11 cellular contexts compared by ENCODE assay signal in the genomic region with DNA sequence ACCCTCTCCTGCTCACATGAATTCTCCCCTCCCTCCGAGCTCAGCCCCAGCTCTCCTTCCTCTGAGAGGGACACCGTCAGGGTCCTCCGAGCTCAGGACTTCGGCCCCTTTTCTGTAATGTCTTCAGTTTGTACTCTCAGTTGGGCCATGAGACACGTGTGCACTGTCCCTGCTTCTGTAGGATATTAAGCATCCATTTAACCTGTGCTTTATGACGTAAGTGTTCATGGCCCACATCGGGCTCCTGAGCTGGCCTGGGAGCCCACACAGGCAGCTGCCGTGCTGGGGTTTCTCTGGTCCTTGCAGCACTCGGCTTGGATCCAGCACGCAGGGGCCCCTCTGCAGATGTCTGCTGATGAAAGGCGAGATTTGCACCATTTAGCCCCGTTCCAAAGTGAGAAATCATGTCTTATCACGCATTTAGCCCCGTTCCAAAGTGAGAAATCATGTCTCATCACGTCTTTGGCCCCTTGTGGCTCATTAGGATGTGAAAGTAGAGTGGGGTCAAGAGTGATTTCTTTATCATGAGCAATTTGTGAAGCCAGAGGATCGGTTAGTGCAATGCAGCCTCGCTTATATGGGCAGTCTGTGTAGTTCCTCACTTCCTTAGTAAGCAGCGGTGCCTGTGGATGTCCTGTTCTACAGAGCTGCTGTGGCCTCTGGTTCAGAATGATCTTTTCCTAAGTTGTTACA. TPM values are rescaled to one million over a fixed set of nuclear protein-coding genes. Genes with fewer than 3 reads are reported as not detected.
A peak's percentile ranks its signal among the peaks of the same experiment; 100 is the strongest.
DNase-seq lines count a peak whose midpoint lies in the region; ATAC-seq and TF ChIP-seq lines count a peak whose summit lies in the region.
"Had no signal": no experiment of that assay in that cellular context is flagged by ENCODE, and none has a peak within 500 bp of the region (broad histone marks: within the 10 kb centered on the region; RNA-seq: fewer than 3 reads in every experiment).

No MANE protein-coding gene starts in this region.

- DNase-seq in spleen = peak; percentile 79
- DNase-seq in GOT3 (lab: John Stamatoyannopoulos, UW) = no peak
- no peak for DNase-seq in NCI-H2171 (lab: John Stamatoyannopoulos, UW)
- no peak for DNase-seq in T-cell
- DNase-seq: activated CD8-positive, alpha-beta memory T cell treated with anti-CD3 and anti-CD28 coated beads for 24 hours; NCI-H524; stimulated activated CD4-positive, alpha-beta T cell treated with anti-CD3 and anti-CD28 coated beads, Interleukin-12 subunit alpha, Interleukin-12 subunit beta, amount 100 ng/mL, for 4 hours; stimulated activated naive CD8-positive, alpha-beta T cell treated with anti-CD3 and anti-CD28 coated beads, Interleukin-15, Interleukin-2, amounts not matched to agents 100 U/mL and 50 U/mL, for 24 hours had no signal

- CTCF ChIA-PET in T-cell (lab: Charles Lee) = no interaction called here

- no peaks in the 10 kb centered on the region for H3K27me3 ChIP-seq in spleen (replicated peaks in 1 of 7)

- H3K4me3 ChIP-seq in spleen = no peak overlapping the region

- H3K9me3 Mint-ChIP-seq in T-cell = no peaks in the 10 kb centered on the region

- no peaks in the 10 kb centered on the region for H3K27me3 Mint-ChIP-seq in T-cell

- peaks cover 21% of the 10 kb centered on the region for H3K36me3 Mint-ChIP-seq in T-cell

- peak; percentile 29 for ATAC-seq in GM21619 (IDR thresholded peaks at IDR 0.05; ENCODE audit: unreplicated experiment)
- peak; percentile 24 for ATAC-seq in HG03469 (IDR thresholded peaks at IDR 0.05; ENCODE audit: unreplicated experiment)
- ATAC-seq in T-cell (replicated peaks in 1 of 4) = no peak
- ATAC-seq: stimulated activated naive CD8-positive, alpha-beta T cell treated with anti-CD3 and anti-CD28 coated beads, Interleukin-15, Interleukin-2, amounts not matched to agents 100 U/mL and 50 U/mL, for 24 hours had no signal

- H3K4me3 Mint-ChIP-seq in T-cell = no peak overlapping the region

- no peak overlapping the region for H3K27ac Mint-ChIP-seq in T-cell

- no peaks in the 10 kb centered on the region for H3K9me3 ChIP-seq in spleen

- H3K4me1 ChIP-seq in spleen = peaks cover 11 to 81% (median 75%) of the 10 kb centered on the region in 6 donors

- 72 to 79% (median 74%) methylated on average over 18 of the region's 18 CpGs for WGBS in spleen, 5 donors

- POLR2A ChIA-PET in T-cell (lab: Charles Lee) = no interaction called here

- intact Hi-C loops in spleen (cut with DNase I; ENCODE audit: low total_unique reads) = no loop called here

- H3K36me3 ChIP-seq in spleen = no peaks in the 10 kb centered on the region

- H3K27ac ChIP-seq in spleen = peak overlapping the region in 7 of 8 donors; percentile 0 to 76 (median 42)

- peaks cover 22 to 35% (median 29%) of the 10 kb centered on the region in 3 donors for H3K4me1 Mint-ChIP-seq in T-cell

- peak; percentile 12 for TF ChIP-seq POLR2A in GM18526 (IDR thresholded peaks at IDR 0.05; ENCODE audit: extremely low read depth, insufficient read length)
- TF ChIP-seq POLR2A in spleen (IDR thresholded peaks at IDR 0.05) = no peak

- no peak for TF ChIP-seq CTCF in spleen (IDR thresholded peaks at IDR 0.05 in 8 of 11, conservative IDR thresholded peaks at IDR 0.05 in 3 of 11)

RNA-seq across cellular contexts. Expression of gene DUSP22, which starts 25.3 kb away (rescaled TPM):
- total RNA-seq in spleen (100 to 1,000 TPM in 1 of 7 donors, 10 to 100 TPM in 6; 60.5 to 120 (median 75.5) TPM), T-cell (10 to 100 TPM; 32.0 to 52.4 (median 42.1) TPM)
- polyA plus RNA-seq in spleen = 10 to 100 TPM; 41.2 to 65.7 (median 46.8) TPM

Comparison
In these comparisons a context has a peak if more than half of its experiments do, and no peak if none do; other contexts are left out.
1. ATAC-seq: peak in GM21619 (single experiment) and HG03469 (single experiment); none in T-cell (0 of 4).